ENCODE assay signal across 1 cellular context in the genomic region with DNA sequence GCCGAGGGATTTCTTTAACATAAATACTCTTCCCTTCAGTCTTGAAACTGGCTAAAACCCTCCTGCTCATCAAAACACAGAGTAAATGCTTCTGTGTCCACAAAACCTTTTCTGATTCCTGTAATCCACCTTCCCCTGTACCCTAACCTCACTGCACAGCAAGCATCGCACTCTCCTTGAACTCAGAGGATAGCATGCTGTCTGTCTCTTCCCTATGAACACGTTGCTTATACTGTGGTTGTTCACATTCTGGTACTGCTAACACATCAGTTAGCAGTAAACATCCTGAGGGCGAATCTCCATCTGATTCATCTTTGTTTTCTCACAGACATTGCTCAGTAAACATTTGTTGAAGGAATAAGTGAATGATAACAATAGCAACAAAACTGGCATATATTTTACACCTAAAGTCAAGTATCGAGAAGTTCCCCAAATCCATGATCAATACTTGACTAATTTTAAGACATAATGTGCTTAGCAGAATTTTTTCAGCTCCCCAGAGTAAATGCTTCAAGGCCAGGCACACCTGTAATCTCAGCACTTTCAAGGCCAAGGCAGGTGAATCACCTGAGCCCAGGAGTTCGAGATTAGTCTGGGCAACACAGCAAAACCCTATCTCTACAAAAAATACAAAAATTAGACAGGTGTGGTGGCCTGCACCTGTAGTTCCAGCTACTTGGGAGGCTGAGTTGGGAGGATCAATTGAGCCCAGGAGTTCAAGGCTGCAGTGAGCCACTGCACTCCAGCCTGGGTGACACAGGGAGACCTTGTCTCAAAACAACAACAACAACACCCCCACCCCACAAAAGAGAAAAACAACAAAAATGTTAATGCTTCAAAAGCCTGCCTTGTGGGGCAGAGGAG.
TF ChIP-seq lines count a peak whose summit lies in the region.

No MANE protein-coding gene starts in this region.

TF ChIP-seq in HepG2, 621 proteins besides CTCF, POLR2A, EP300 and RAD21 (continued from another document and continues in another):
- TF ChIP-seq ZNF343 (CRISPR knock-in tag; IDR thresholded peaks at IDR 0.05), result no peak
- TF ChIP-seq GATA4 (IDR thresholded peaks at IDR 0.05; ENCODE audit: borderline replicate concordance, low read depth), result peak; percentile 79; the same call in 1 of the 2 replicates
- TF ChIP-seq ESRRA (CRISPR knock-in tag; IDR thresholded peaks at IDR 0.05; ENCODE audit: low read depth), result no peak
- TF ChIP-seq KDM5A (IDR thresholded peaks at IDR 0.05; ENCODE audit: borderline replicate concordance, low read length), result no peak
- TF ChIP-seq, protein P1, sequence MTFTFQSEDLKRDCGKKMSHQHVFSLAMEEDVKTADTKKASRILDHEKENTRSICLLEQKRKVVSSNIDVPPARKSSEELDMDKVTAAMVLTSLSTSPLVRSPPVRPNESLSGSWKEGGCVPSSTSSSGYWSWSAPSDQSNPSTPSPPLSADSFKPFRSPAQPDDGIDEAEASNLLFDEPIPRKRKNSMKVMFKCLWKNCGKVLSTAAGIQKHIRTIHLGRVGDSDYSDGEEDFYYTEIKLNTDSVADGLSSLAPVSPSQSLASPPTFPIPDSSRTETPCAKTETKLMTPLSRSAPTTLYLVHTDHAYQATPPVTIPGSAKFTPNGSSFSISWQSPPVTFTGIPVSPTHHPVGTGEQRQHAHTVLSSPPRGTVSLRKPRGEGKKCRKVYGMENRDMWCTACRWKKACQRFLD (CRISPR knock-in tag; IDR thresholded peaks at IDR 0.05; ENCODE audit: borderline replicate concordance), result no peak
- TF ChIP-seq, protein P2, sequence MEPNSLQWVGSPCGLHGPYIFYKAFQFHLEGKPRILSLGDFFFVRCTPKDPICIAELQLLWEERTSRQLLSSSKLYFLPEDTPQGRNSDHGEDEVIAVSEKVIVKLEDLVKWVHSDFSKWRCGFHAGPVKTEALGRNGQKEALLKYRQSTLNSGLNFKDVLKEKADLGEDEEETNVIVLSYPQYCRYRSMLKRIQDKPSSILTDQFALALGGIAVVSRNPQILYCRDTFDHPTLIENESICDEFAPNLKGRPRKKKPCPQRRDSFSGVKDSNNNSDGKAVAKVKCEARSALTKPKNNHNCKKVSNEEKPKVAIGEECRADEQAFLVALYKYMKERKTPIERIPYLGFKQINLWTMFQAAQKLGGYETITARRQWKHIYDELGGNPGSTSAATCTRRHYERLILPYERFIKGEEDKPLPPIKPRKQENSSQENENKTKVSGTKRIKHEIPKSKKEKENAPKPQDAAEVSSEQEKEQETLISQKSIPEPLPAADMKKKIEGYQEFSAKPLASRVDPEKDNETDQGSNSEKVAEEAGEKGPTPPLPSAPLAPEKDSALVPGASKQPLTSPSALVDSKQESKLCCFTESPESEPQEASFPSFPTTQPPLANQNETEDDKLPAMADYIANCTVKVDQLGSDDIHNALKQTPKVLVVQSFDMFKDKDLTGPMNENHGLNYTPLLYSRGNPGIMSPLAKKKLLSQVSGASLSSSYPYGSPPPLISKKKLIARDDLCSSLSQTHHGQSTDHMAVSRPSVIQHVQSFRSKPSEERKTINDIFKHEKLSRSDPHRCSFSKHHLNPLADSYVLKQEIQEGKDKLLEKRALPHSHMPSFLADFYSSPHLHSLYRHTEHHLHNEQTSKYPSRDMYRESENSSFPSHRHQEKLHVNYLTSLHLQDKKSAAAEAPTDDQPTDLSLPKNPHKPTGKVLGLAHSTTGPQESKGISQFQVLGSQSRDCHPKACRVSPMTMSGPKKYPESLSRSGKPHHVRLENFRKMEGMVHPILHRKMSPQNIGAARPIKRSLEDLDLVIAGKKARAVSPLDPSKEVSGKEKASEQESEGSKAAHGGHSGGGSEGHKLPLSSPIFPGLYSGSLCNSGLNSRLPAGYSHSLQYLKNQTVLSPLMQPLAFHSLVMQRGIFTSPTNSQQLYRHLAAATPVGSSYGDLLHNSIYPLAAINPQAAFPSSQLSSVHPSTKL (CRISPR knock-in tag; IDR thresholded peaks at IDR 0.05), result peak; percentile 91
- no peak for TF ChIP-seq PRMT3 (CRISPR knock-in tag; IDR thresholded peaks at IDR 0.05; ENCODE audit: borderline replicate concordance, low read depth)
- peak; percentile 69 for TF ChIP-seq TBX2 (CRISPR knock-in tag; IDR thresholded peaks at IDR 0.05; ENCODE audit: borderline replicate concordance)
- no peak; the same call in 2 of the 3 replicates for TF ChIP-seq MXI1 (IDR thresholded peaks at IDR 0.05; ENCODE audit: borderline replicate concordance, low read depth, low read length)
- TF ChIP-seq, protein P3, sequence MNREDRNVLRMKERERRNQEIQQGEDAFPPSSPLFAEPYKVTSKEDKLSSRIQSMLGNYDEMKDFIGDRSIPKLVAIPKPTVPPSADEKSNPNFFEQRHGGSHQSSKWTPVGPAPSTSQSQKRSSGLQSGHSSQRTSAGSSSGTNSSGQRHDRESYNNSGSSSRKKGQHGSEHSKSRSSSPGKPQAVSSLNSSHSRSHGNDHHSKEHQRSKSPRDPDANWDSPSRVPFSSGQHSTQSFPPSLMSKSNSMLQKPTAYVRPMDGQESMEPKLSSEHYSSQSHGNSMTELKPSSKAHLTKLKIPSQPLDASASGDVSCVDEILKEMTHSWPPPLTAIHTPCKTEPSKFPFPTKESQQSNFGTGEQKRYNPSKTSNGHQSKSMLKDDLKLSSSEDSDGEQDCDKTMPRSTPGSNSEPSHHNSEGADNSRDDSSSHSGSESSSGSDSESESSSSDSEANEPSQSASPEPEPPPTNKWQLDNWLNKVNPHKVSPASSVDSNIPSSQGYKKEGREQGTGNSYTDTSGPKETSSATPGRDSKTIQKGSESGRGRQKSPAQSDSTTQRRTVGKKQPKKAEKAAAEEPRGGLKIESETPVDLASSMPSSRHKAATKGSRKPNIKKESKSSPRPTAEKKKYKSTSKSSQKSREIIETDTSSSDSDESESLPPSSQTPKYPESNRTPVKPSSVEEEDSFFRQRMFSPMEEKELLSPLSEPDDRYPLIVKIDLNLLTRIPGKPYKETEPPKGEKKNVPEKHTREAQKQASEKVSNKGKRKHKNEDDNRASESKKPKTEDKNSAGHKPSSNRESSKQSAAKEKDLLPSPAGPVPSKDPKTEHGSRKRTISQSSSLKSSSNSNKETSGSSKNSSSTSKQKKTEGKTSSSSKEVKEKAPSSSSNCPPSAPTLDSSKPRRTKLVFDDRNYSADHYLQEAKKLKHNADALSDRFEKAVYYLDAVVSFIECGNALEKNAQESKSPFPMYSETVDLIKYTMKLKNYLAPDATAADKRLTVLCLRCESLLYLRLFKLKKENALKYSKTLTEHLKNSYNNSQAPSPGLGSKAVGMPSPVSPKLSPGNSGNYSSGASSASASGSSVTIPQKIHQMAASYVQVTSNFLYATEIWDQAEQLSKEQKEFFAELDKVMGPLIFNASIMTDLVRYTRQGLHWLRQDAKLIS (CRISPR knock-in tag; IDR thresholded peaks at IDR 0.05), result no peak
- no peak for TF ChIP-seq ZC3H13 (CRISPR knock-in tag; IDR thresholded peaks at IDR 0.05)
- peak; percentile 33; the same call in 1 of the 2 replicates for TF ChIP-seq POLR2AphosphoS5 (IDR thresholded peaks at IDR 0.05; ENCODE audit: low read depth, low read length)
- TF ChIP-seq, protein P4, sequence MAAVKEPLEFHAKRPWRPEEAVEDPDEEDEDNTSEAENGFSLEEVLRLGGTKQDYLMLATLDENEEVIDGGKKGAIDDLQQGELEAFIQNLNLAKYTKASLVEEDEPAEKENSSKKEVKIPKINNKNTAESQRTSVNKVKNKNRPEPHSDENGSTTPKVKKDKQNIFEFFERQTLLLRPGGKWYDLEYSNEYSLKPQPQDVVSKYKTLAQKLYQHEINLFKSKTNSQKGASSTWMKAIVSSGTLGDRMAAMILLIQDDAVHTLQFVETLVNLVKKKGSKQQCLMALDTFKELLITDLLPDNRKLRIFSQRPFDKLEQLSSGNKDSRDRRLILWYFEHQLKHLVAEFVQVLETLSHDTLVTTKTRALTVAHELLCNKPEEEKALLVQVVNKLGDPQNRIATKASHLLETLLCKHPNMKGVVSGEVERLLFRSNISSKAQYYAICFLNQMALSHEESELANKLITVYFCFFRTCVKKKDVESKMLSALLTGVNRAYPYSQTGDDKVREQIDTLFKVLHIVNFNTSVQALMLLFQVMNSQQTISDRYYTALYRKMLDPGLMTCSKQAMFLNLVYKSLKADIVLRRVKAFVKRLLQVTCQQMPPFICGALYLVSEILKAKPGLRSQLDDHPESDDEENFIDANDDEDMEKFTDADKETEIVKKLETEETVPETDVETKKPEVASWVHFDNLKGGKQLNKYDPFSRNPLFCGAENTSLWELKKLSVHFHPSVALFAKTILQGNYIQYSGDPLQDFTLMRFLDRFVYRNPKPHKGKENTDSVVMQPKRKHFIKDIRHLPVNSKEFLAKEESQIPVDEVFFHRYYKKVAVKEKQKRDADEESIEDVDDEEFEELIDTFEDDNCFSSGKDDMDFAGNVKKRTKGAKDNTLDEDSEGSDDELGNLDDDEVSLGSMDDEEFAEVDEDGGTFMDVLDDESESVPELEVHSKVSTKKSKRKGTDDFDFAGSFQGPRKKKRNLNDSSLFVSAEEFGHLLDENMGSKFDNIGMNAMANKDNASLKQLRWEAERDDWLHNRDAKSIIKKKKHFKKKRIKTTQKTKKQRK (IDR thresholded peaks at IDR 0.05; ENCODE audit: low read length), result no peak
- TF ChIP-seq ZNF557 (CRISPR knock-in tag; IDR thresholded peaks at IDR 0.05), result no peak
- TF ChIP-seq RBFOX2 (IDR thresholded peaks at IDR 0.05; ENCODE audit: low read depth, low read length), result no peak
- no peak for TF ChIP-seq ATF7-NPFF (CRISPR knock-in tag; IDR thresholded peaks at IDR 0.05; ENCODE audit: low read depth)
- no peak for TF ChIP-seq ZNF180 (CRISPR knock-in tag; IDR thresholded peaks at IDR 0.05; ENCODE audit: borderline replicate concordance, low read depth)
- TF ChIP-seq GTF2F1 (IDR thresholded peaks at IDR 0.05; ENCODE audit: low read length), result no peak
- TF ChIP-seq ZNF550 (CRISPR knock-in tag; IDR thresholded peaks at IDR 0.05; ENCODE audit: borderline replicate concordance), result no peak
- TF ChIP-seq ZNF296 (CRISPR knock-in tag; conservative IDR thresholded peaks at IDR 0.05), result no peak
- TF ChIP-seq ZNF234 (CRISPR knock-in tag; conservative IDR thresholded peaks at IDR 0.05), result no peak
- peak; percentile 38; the same call in 1 of the 2 replicates for TF ChIP-seq ZBTB3 (CRISPR knock-in tag; IDR thresholded peaks at IDR 0.05; ENCODE audit: borderline replicate concordance, low read depth)
- peak; percentile 46; the same call in 1 of the 2 replicates for TF ChIP-seq THAP11 (CRISPR knock-in tag; IDR thresholded peaks at IDR 0.05)
- peak; percentile 3; the same call in 1 of the 2 replicates for TF ChIP-seq KAT7 (CRISPR knock-in tag; IDR thresholded peaks at IDR 0.05; ENCODE audit: borderline replicate concordance)
- TF ChIP-seq SETDB1 (CRISPR knock-in tag; IDR thresholded peaks at IDR 0.05; ENCODE audit: borderline replicate concordance), result no peak
- TF ChIP-seq ZNF589 (CRISPR knock-in tag; conservative IDR thresholded peaks at IDR 0.05), result no peak
- TF ChIP-seq, protein P5, sequence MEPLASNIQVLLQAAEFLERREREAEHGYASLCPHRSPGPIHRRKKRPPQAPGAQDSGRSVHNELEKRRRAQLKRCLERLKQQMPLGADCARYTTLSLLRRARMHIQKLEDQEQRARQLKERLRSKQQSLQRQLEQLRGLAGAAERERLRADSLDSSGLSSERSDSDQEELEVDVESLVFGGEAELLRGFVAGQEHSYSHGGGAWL (CRISPR knock-in tag; IDR thresholded peaks at IDR 0.05), result no peak
- TF ChIP-seq ZBTB1 (CRISPR knock-in tag; IDR thresholded peaks at IDR 0.05; ENCODE audit: borderline replicate concordance), result no peak
- no peak for TF ChIP-seq SRSF1 (optimal IDR thresholded peaks at IDR 0.05; ENCODE audit: low read depth, low read length)
- no peak for TF ChIP-seq ASH2L (IDR thresholded peaks at IDR 0.05; ENCODE audit: insufficient read length, low read depth, low read length)
- TF ChIP-seq MED1 (CRISPR knock-in tag; IDR thresholded peaks at IDR 0.05), result peak; percentile 100
- no peak; the same call in 1 of the 2 replicates for TF ChIP-seq ERF (CRISPR knock-in tag; IDR thresholded peaks at IDR 0.05)
- TF ChIP-seq, protein P6, sequence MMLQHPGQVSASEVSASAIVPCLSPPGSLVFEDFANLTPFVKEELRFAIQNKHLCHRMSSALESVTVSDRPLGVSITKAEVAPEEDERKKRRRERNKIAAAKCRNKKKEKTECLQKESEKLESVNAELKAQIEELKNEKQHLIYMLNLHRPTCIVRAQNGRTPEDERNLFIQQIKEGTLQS (CRISPR knock-in tag; IDR thresholded peaks at IDR 0.05), result no peak
- TF ChIP-seq SP1 (IDR thresholded peaks at IDR 0.05), result no peak
- TF ChIP-seq SP1 (CRISPR knock-in tag; IDR thresholded peaks at IDR 0.05), result no peak
- TF ChIP-seq ZNF547 (CRISPR knock-in tag; IDR thresholded peaks at IDR 0.05), result no peak
- TF ChIP-seq, protein P7, sequence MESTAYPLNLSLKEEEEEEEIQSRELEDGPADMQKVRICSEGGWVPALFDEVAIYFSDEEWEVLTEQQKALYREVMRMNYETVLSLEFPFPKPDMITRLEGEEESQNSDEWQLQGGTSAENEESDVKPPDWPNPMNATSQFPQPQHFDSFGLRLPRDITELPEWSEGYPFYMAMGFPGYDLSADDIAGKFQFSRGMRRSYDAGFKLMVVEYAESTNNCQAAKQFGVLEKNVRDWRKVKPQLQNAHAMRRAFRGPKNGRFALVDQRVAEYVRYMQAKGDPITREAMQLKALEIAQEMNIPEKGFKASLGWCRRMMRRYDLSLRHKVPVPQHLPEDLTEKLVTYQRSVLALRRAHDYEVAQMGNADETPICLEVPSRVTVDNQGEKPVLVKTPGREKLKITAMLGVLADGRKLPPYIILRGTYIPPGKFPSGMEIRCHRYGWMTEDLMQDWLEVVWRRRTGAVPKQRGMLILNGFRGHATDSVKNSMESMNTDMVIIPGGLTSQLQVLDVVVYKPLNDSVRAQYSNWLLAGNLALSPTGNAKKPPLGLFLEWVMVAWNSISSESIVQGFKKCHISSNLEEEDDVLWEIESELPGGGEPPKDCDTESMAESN (CRISPR knock-in tag; conservative IDR thresholded peaks at IDR 0.05), result no peak
- TF ChIP-seq ZNF446 (CRISPR knock-in tag; IDR thresholded peaks at IDR 0.05), result no peak
- no peak for TF ChIP-seq MIER2 (CRISPR knock-in tag; IDR thresholded peaks at IDR 0.05)
- TF ChIP-seq KLF16 (CRISPR knock-in tag; IDR thresholded peaks at IDR 0.05), result 0 out of 4 replicates have a peak, but pooled peaks of 1 of the 2 experiments have one; percentile 43
- TF ChIP-seq, protein P8, sequence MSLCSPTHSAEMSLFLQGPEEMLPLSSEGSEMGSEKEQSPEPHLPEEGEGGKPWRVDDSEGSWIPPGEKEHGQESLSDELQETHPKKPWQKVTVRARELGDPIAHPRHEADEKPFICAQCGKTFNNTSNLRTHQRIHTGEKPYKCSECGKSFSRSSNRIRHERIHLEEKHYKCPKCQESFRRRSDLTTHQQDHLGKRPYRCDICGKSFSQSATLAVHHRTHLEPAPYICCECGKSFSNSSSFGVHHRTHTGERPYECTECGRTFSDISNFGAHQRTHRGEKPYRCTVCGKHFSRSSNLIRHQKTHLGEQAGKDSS (CRISPR knock-in tag; IDR thresholded peaks at IDR 0.05; ENCODE audit: borderline replicate concordance, low read depth), result peak; percentile 91; the same call in 1 of the 2 replicates
- TF ChIP-seq PCBP2 (optimal IDR thresholded peaks at IDR 0.05; ENCODE audit: low read depth, low read length, poor library complexity, severe bottlenecking), result no peak
